In genomic region chr1:170765712-170766330, GRCh38 we compare ENCODE assay signal across 9 cellular contexts.
A peak's percentile ranks its signal among the peaks of the same experiment; 100 is the strongest.
DNase-seq lines count a peak whose midpoint lies in the region; ATAC-seq, FAIRE-seq and TF ChIP-seq lines count a peak whose summit lies in the region.
"Had no signal": no experiment of that assay in that cellular context is flagged by ENCODE, and none has a peak within 500 bp of the region (broad histone marks: within the 10 kb centered on the region; RNA-seq: fewer than 3 reads in every experiment).

No MANE protein-coding gene starts in this region.

- no peak for TF ChIP-seq POLR2A in H54 (IDR thresholded peaks at IDR 0.05; ENCODE audit: low read depth, low read length)

- H4K20me1 ChIP-seq in osteoblast (ENCODE audit: insufficient read depth, low read length) = no peaks in the 10 kb centered on the region

- DNase-seq in ELR (ENCODE audit: low read depth) = peak; percentile 53
- peak; percentile 41 for DNase-seq in NCI-H82 (lab: John Stamatoyannopoulos, UW)
- DNase-seq in epithelial cell of esophagus (ENCODE audit: low read depth) = peak; percentile 43
- peak; percentile 37 for DNase-seq in osteoblast (ENCODE audit: insufficient read length, low spot score, missing footprints)
- no peak for DNase-seq in RCC 7860 (ENCODE audit: low spot score)
- no peak for DNase-seq in H54 (ENCODE audit: insufficient read length, low spot score)
- no peak for DNase-seq in effector memory CD4-positive, alpha-beta T cell

- ATAC-seq in HG03432 (IDR thresholded peaks at IDR 0.05; ENCODE audit: unreplicated experiment) = no peak

- no peaks in the 10 kb centered on the region for H3K4me1 ChIP-seq in osteoblast (ENCODE audit: insufficient read depth, low read length)
- no peaks in the 10 kb centered on the region for H3K4me1 ChIP-seq in effector memory CD4-positive, alpha-beta T cell (ENCODE audit: control insufficient read depth, insufficient read depth, low read length, poor library complexity, severe bottlenecking)
- H3K4me1 ChIP-seq: parathyroid adenoma had no signal

- no peak overlapping the region for H3K4me2 ChIP-seq in osteoblast (ENCODE audit: insufficient read depth, low read length)

- no peaks in the 10 kb centered on the region for H3K27me3 ChIP-seq in osteoblast (ENCODE audit: insufficient read depth, low read length)
- no peaks in the 10 kb centered on the region for H3K27me3 ChIP-seq in effector memory CD4-positive, alpha-beta T cell (replicated peaks; ENCODE audit: control insufficient read depth, insufficient read depth, low read length, poor library complexity, severe bottlenecking)

- peak; percentile 57 for TF ChIP-seq CTCF in epithelial cell of esophagus (IDR thresholded peaks at IDR 0.05; ENCODE audit: insufficient read depth, low read depth, low read length, missing control alignments)
- peak; percentile 71 for TF ChIP-seq CTCF in osteoblast (IDR thresholded peaks at IDR 0.05; ENCODE audit: extremely low read depth, low read depth, low read length)

- no peak overlapping the region for H3K27ac ChIP-seq in osteoblast (ENCODE audit: low read depth, low read length)
- no peak overlapping the region for H3K27ac ChIP-seq in effector memory CD4-positive, alpha-beta T cell (ENCODE audit: insufficient read depth, low read length, poor library complexity, severe bottlenecking)
- H3K27ac ChIP-seq: parathyroid adenoma had no signal

- no peaks in the 10 kb centered on the region for H3K9me3 ChIP-seq in osteoblast (ENCODE audit: low read depth, low read length)
- no peaks in the 10 kb centered on the region for H3K9me3 ChIP-seq in effector memory CD4-positive, alpha-beta T cell (ENCODE audit: control insufficient read depth, low read length)

- H2AFZ ChIP-seq in osteoblast (ENCODE audit: low read length) = peak overlapping the region; percentile 38
- H2AFZ ChIP-seq: parathyroid adenoma had no signal

- H3K4me3 ChIP-seq in epithelial cell of esophagus (ENCODE audit: low read length) (no peak overlapping the region), osteoblast (ENCODE audit: insufficient read depth, low read length) (no peak overlapping the region)
- no peak overlapping the region for H3K4me3 ChIP-seq in effector memory CD4-positive, alpha-beta T cell (ENCODE audit: insufficient read depth, low read depth, low read length, poor library complexity, severe bottlenecking)

- no peaks in the 10 kb centered on the region for H3K36me3 ChIP-seq in osteoblast (ENCODE audit: insufficient read depth, low read length)
- no peaks in the 10 kb centered on the region for H3K36me3 ChIP-seq in effector memory CD4-positive, alpha-beta T cell (ENCODE audit: control insufficient read depth, insufficient read depth, low read length)

- FAIRE-seq in RCC 7860 (lab: Jason Lieb, UNC) (no peak), H54 (lab: Jason Lieb, UNC) (no peak)

- no peaks in the 10 kb centered on the region for H3K79me2 ChIP-seq in osteoblast (ENCODE audit: insufficient read depth, low read length)
- H3K79me2 ChIP-seq: parathyroid adenoma had no signal

Comparison
In these comparisons a context has a peak if more than half of its experiments do, and no peak if none do; other contexts are left out.
1. DNase-seq: peak in ELR (single experiment), NCI-H82 (single experiment), epithelial cell of esophagus (single experiment) and osteoblast (single experiment); none in RCC 7860 (single experiment), H54 (single experiment) and effector memory CD4-positive, alpha-beta T cell (0 of 3).